ENCODE assay signal across 18 cellular contexts in genomic region chr12:41486718-41487117, GRCh38.
DNase-seq lines count a peak whose midpoint lies in the region; ATAC-seq and TF ChIP-seq lines count a peak whose summit lies in the region.
"Had no signal": no experiment of that assay in that cellular context is flagged by ENCODE, and none has a peak within 500 bp of the region (broad histone marks: within the 10 kb centered on the region; RNA-seq: fewer than 3 reads in every experiment).

No MANE protein-coding gene starts in this region.

- DNase-seq in AG10803 (ENCODE audit: low read depth) (peak; percentile 73), HT1080 (ENCODE audit: low read depth) (peak; percentile 68), astrocyte of the hippocampus (ENCODE audit: low read depth, low spot score) (peak; percentile 85), kidney glomerular epithelial cell (lab: John Stamatoyannopoulos, UW) (peak; percentile 78), chondrocyte (ENCODE audit: low spot score) (no peak), T-helper 2 cell (no peak), NCI-H2196 treated with DMSO at 0.1 percent for 48 hours (lab: John Stamatoyannopoulos, UW; ENCODE audit: unreplicated experiment) (no peak)
- DNase-seq: activated CD4-positive, alpha-beta T cell treated with anti-CD3 and anti-CD28 coated beads, Interleukin-2, amount 10 ng/mL, durations not matched to agents 24 days and 14 days; activated naive CD4-positive, alpha-beta T cell treated with anti-CD3 and anti-CD28 coated beads for 36 hours; DMS79 treated with DMSO at 0.1 percent for 48 hours; NCI-H1092; NCI-H2107; nucleus accumbens; stimulated activated CD4-positive, alpha-beta T cell treated with anti-CD3 and anti-CD28 coated beads, Interleukin-4, amount 100 ng/mL, for 1 hour had no signal

- H3K36me3 Mint-ChIP-seq in chondrocyte (ENCODE audit: low read depth) = no peaks in the 10 kb centered on the region

- peaks cover 14% of the 10 kb centered on the region for H3K4me1 Mint-ChIP-seq in chondrocyte (ENCODE audit: low read depth)
- H3K4me1 Mint-ChIP-seq: activated CD4-positive, alpha-beta T cell treated with anti-CD3 and anti-CD28 coated beads, Interleukin-2, amount 10 ng/mL, durations not matched to agents 24 days and 14 days had no signal

- peaks cover 6% of the 10 kb centered on the region for H3K9me3 Mint-ChIP-seq in chondrocyte (ENCODE audit: low read depth)
- H3K9me3 Mint-ChIP-seq: activated CD4-positive, alpha-beta T cell treated with anti-CD3 and anti-CD28 coated beads, Interleukin-2, amount 10 ng/mL, durations not matched to agents 24 days and 14 days; activated naive CD4-positive, alpha-beta T cell treated with anti-CD3 and anti-CD28 coated beads for 36 hours had no signal

- peaks cover 2% of the 10 kb centered on the region for H3K27me3 Mint-ChIP-seq in chondrocyte (ENCODE audit: low read depth)
- H3K27me3 Mint-ChIP-seq: activated CD4-positive, alpha-beta T cell treated with anti-CD3 and anti-CD28 coated beads, Interleukin-2, amount 10 ng/mL, durations not matched to agents 24 days and 14 days; brain had no signal

- no peak for ATAC-seq in HG02678 (IDR thresholded peaks at IDR 0.05; ENCODE audit: unreplicated experiment)

- H3K4me3 ChIP-seq in AG10803 (ENCODE audit: low read length) = no peak overlapping the region
- H3K4me3 ChIP-seq: hepatocyte, vagina had no signal

- no peak overlapping the region for H3K4me3 Mint-ChIP-seq in chondrocyte (ENCODE audit: unreplicated experiment)
- H3K4me3 Mint-ChIP-seq: activated CD4-positive, alpha-beta T cell treated with anti-CD3 and anti-CD28 coated beads, Interleukin-2, amount 10 ng/mL, durations not matched to agents 24 days and 14 days; activated naive CD4-positive, alpha-beta T cell treated with anti-CD3 and anti-CD28 coated beads for 36 hours; brain had no signal

- no peak overlapping the region for H3K27ac Mint-ChIP-seq in chondrocyte (ENCODE audit: unreplicated experiment)
- H3K27ac Mint-ChIP-seq: activated CD4-positive, alpha-beta T cell treated with anti-CD3 and anti-CD28 coated beads, Interleukin-2, amount 10 ng/mL, durations not matched to agents 24 days and 14 days; activated naive CD4-positive, alpha-beta T cell treated with anti-CD3 and anti-CD28 coated beads for 36 hours; brain had no signal

- TF ChIP-seq CTCF in AG10803 (conservative IDR thresholded peaks at IDR 0.05; ENCODE audit: low read length) = no peak
- TF ChIP-seq CTCF in chondrocyte (IDR thresholded peaks at IDR 0.05) = no peak

Comparison
In these comparisons a context has a peak if more than half of its experiments do, and no peak if none do; other contexts are left out.
1. DNase-seq: peak in AG10803 (single experiment), HT1080 (single experiment), astrocyte of the hippocampus (single experiment) and kidney glomerular epithelial cell (single experiment); none in chondrocyte (single experiment), T-helper 2 cell (0 of 5) and NCI-H2196 treated with DMSO at 0.1 percent for 48 hours (single experiment).